Comparison of ENCODE assay signal across 1 cellular context in the genomic region with DNA sequence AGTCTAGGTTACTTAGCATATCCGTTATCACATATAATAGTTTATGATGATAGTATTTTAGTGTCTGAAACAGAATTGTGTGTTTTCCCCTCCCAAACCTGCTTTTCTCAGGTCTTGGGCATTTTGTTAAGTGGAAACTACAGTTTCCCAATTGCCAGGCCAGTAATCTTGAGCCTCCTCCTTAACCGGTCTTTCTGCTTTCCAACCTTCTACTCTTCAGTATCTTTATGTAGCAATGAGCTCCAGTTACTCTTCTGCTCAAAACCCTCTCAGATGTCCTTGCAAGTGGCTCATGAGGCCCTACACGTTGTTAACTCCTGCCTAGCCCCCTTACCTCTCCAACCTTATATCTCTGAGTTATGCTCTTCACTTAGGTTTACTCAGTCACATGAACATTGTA.
TF ChIP-seq lines count a peak whose summit lies in the region.

No MANE protein-coding gene starts in this region.

TF ChIP-seq in GM23338, 12 proteins besides CTCF, POLR2A, EP300 and RAD21 (continued from another document):
- TF ChIP-seq ZNF462 (CRISPR knock-in tag; IDR thresholded peaks at IDR 0.05) (no peak), REST (IDR thresholded peaks at IDR 0.05; ENCODE audit: unreplicated experiment) (no peak), POLR2AphosphoS5 (IDR thresholded peaks at IDR 0.05; ENCODE audit: low read depth) (no peak), NANOG (IDR thresholded peaks at IDR 0.05; ENCODE audit: borderline replicate concordance) (no peak)
